In genomic region chr12:107178776-107179175, GRCh38 we compare ENCODE assay signal across 23 cellular contexts.
DNase-seq lines count a peak whose midpoint lies in the region; ATAC-seq and TF ChIP-seq lines count a peak whose summit lies in the region.
"Had no signal": no experiment of that assay in that cellular context is flagged by ENCODE, and none has a peak within 500 bp of the region (broad histone marks: within the 10 kb centered on the region; RNA-seq: fewer than 3 reads in every experiment).

No MANE protein-coding gene starts in this region.

- no peaks in the 10 kb centered on the region for H3K79me2 ChIP-seq in DND-41 (ENCODE audit: insufficient read depth, low read length)

- H3K4me1 ChIP-seq in DND-41 (ENCODE audit: insufficient read depth, low read length) = no peaks in the 10 kb centered on the region

- H3K4me1 Mint-ChIP-seq in activated CD4-positive, alpha-beta T cell treated with anti-CD3 and anti-CD28 coated beads, Interleukin-2, amount 10 ng/mL, durations not matched to agents 7 days and 5 days = peaks cover 12% of the 10 kb centered on the region
- H3K4me1 Mint-ChIP-seq in stimulated activated effector memory CD8-positive, alpha-beta T cell treated with anti-CD3 and anti-CD28 coated beads, Interleukin-12 subunit alpha, Interleukin-12 subunit beta, amount 100 ng/mL, for 72 hours = peaks cover 22% of the 10 kb centered on the region
- no peaks in the 10 kb centered on the region for H3K4me1 Mint-ChIP-seq in T-helper 17 cell
- H3K4me1 Mint-ChIP-seq: CD14-positive monocyte, IgD-negative memory B cell had no signal

- H3K9me3 ChIP-seq in DND-41 (ENCODE audit: insufficient read depth, low read length, severe bottlenecking) = no peaks in the 10 kb centered on the region
- no peaks in the 10 kb centered on the region for H3K9me3 ChIP-seq in T-helper 17 cell (ENCODE audit: control insufficient read depth, low read length, poor library complexity, severe bottlenecking)
- H3K9me3 ChIP-seq: MG63 had no signal

- TF ChIP-seq CTCF in DND-41 (IDR thresholded peaks at IDR 0.05; ENCODE audit: borderline replicate concordance, extremely low read depth, low read length, poor library complexity, severe bottlenecking) = no peak

- peak; percentile 12 for DNase-seq in activated CD4-positive, alpha-beta T cell treated with anti-CD3 and anti-CD28 coated beads, Interleukin-2, amount 10 ng/mL, durations not matched to agents 7 days and 5 days
- DNase-seq in activated CD4-positive, alpha-beta T cell treated with anti-CD3 and anti-CD28 coated beads for 48 hours = no peak
- peak; percentile 11 for DNase-seq in DND-41
- DNase-seq in central memory CD4-positive, alpha-beta T cell = peak; percentile 10
- no peak for DNase-seq in stimulated activated effector memory CD8-positive, alpha-beta T cell treated with anti-CD3 and anti-CD28 coated beads, Interleukin-12 subunit alpha, Interleukin-12 subunit beta, amount 100 ng/mL, for 72 hours (ENCODE audit: low spot score in 2 of 2)
- no peak for DNase-seq in NAMALWA (ENCODE audit: low spot score)
- DNase-seq in T-helper 17 cell = no peak
- DNase-seq: 8988T, Calu3, EL, Kasumi-1, MG63, NCI-H1092, NCI-H1436 treated with DMSO at 0.1 percent for 48 hours, NCI-H2029 treated with DMSO at 0.1 percent for 48 hours, NCI-H2171, NCI-H526, PC-9 had no signal

- ATAC-seq in DND-41 (ENCODE audit: insufficient read depth, low read depth) (peak; percentile 73), GM21619 (IDR thresholded peaks at IDR 0.05; ENCODE audit: unreplicated experiment) (no peak), T-helper 17 cell (no peak)
- peak; percentile 74 for ATAC-seq in stimulated activated effector memory CD8-positive, alpha-beta T cell treated with anti-CD3 and anti-CD28 coated beads, Interleukin-12 subunit alpha, Interleukin-12 subunit beta, amount 100 ng/mL, for 72 hours
- ATAC-seq: GM12878 had no signal

- no peaks in the 10 kb centered on the region for H3K36me3 ChIP-seq in DND-41 (ENCODE audit: insufficient read depth, low read length)
- H3K36me3 ChIP-seq: MG63 had no signal

- no peak overlapping the region for H3K4me3 ChIP-seq in DND-41 (ENCODE audit: low read depth in 1 of 2, low read length in 2 of 2)
- H3K4me3 ChIP-seq: GM12878, MG63, PC-9 had no signal

- H3K27me3 Mint-ChIP-seq in activated CD4-positive, alpha-beta T cell treated with anti-CD3 and anti-CD28 coated beads, Interleukin-2, amount 10 ng/mL, durations not matched to agents 7 days and 5 days = peaks cover 12% of the 10 kb centered on the region
- peaks cover 38% of the 10 kb centered on the region for H3K27me3 Mint-ChIP-seq in T-helper 17 cell

- no peak overlapping the region for H3K4me2 ChIP-seq in DND-41 (ENCODE audit: insufficient read depth, low read length)
- H3K4me2 ChIP-seq: PC-9 had no signal

- no peak overlapping the region for H3K4me3 Mint-ChIP-seq in activated CD4-positive, alpha-beta T cell treated with anti-CD3 and anti-CD28 coated beads, Interleukin-2, amount 10 ng/mL, durations not matched to agents 7 days and 5 days
- peak overlapping the region; percentile 12 for H3K4me3 Mint-ChIP-seq in stimulated activated effector memory CD8-positive, alpha-beta T cell treated with anti-CD3 and anti-CD28 coated beads, Interleukin-12 subunit alpha, Interleukin-12 subunit beta, amount 100 ng/mL, for 72 hours
- H3K4me3 Mint-ChIP-seq in T-helper 17 cell = no peak overlapping the region
- H3K4me3 Mint-ChIP-seq: CD14-positive monocyte, IgD-negative memory B cell had no signal

- H4K20me1 ChIP-seq in DND-41 (ENCODE audit: insufficient read depth, low read length) = no peaks in the 10 kb centered on the region

- CTCF ChIA-PET in activated CD4-positive, alpha-beta T cell treated with anti-CD3 and anti-CD28 coated beads, Interleukin-2, amount 10 ng/mL, durations not matched to agents 7 days and 5 days (lab: Charles Lee) = no interaction called here

- no peaks in the 10 kb centered on the region for H3K36me3 Mint-ChIP-seq in activated CD4-positive, alpha-beta T cell treated with anti-CD3 and anti-CD28 coated beads, Interleukin-2, amount 10 ng/mL, durations not matched to agents 7 days and 5 days (ENCODE audit: low read depth)
- H3K36me3 Mint-ChIP-seq in stimulated activated effector memory CD8-positive, alpha-beta T cell treated with anti-CD3 and anti-CD28 coated beads, Interleukin-12 subunit alpha, Interleukin-12 subunit beta, amount 100 ng/mL, for 72 hours = no peaks in the 10 kb centered on the region
- H3K36me3 Mint-ChIP-seq in T-helper 17 cell (ENCODE audit: low read depth) = no peaks in the 10 kb centered on the region
- H3K36me3 Mint-ChIP-seq: CD14-positive monocyte had no signal

- peak overlapping the region; percentile 2 for H3K27ac Mint-ChIP-seq in activated CD4-positive, alpha-beta T cell treated with anti-CD3 and anti-CD28 coated beads, Interleukin-2, amount 10 ng/mL, durations not matched to agents 7 days and 5 days
- H3K27ac Mint-ChIP-seq in stimulated activated effector memory CD8-positive, alpha-beta T cell treated with anti-CD3 and anti-CD28 coated beads, Interleukin-12 subunit alpha, Interleukin-12 subunit beta, amount 100 ng/mL, for 72 hours = peak overlapping the region; percentile 13
- no peak overlapping the region for H3K27ac Mint-ChIP-seq in T-helper 17 cell
- H3K27ac Mint-ChIP-seq: IgD-negative memory B cell had no signal

- no peaks in the 10 kb centered on the region for H3K9me3 Mint-ChIP-seq in activated CD4-positive, alpha-beta T cell treated with anti-CD3 and anti-CD28 coated beads, Interleukin-2, amount 10 ng/mL, durations not matched to agents 7 days and 5 days
- H3K9me3 Mint-ChIP-seq in stimulated activated effector memory CD8-positive, alpha-beta T cell treated with anti-CD3 and anti-CD28 coated beads, Interleukin-12 subunit alpha, Interleukin-12 subunit beta, amount 100 ng/mL, for 72 hours = no peaks in the 10 kb centered on the region

- H3K9ac ChIP-seq in DND-41 (ENCODE audit: low read depth, low read length) = no peak overlapping the region

- POLR2A ChIA-PET in activated CD4-positive, alpha-beta T cell treated with anti-CD3 and anti-CD28 coated beads, Interleukin-2, amount 10 ng/mL, durations not matched to agents 7 days and 5 days (lab: Charles Lee) = no interaction called here

- no peak overlapping the region for H3K27ac ChIP-seq in DND-41 (ENCODE audit: low read length)
- H3K27ac ChIP-seq: PC-9, RWPE1 had no signal

- peaks cover 4% of the 10 kb centered on the region for H3K27me3 ChIP-seq in DND-41 (ENCODE audit: insufficient read depth, low read length, poor library complexity)

- no peak overlapping the region for H2AFZ ChIP-seq in DND-41 (ENCODE audit: low read depth, low read length)
- H2AFZ ChIP-seq: PC-9 had no signal

Comparison
In these comparisons a context has a peak if more than half of its experiments do, and no peak if none do; other contexts are left out.
1. DNase-seq: peak in activated CD4-positive, alpha-beta T cell treated with anti-CD3 and anti-CD28 coated beads, Interleukin-2, amount 10 ng/mL, durations not matched to agents 7 days and 5 days (single experiment), DND-41 (single experiment) and central memory CD4-positive, alpha-beta T cell (single experiment); none in activated CD4-positive, alpha-beta T cell treated with anti-CD3 and anti-CD28 coated beads for 48 hours (single experiment), stimulated activated effector memory CD8-positive, alpha-beta T cell treated with anti-CD3 and anti-CD28 coated beads, Interleukin-12 subunit alpha, Interleukin-12 subunit beta, amount 100 ng/mL, for 72 hours (0 of 2), NAMALWA (single experiment) and T-helper 17 cell (0 of 3).
2. ATAC-seq: peak in DND-41 (single experiment) and stimulated activated effector memory CD8-positive, alpha-beta T cell treated with anti-CD3 and anti-CD28 coated beads, Interleukin-12 subunit alpha, Interleukin-12 subunit beta, amount 100 ng/mL, for 72 hours (single experiment); none in GM21619 (single experiment) and T-helper 17 cell (single experiment).